Comparison of ENCODE assay signal across 18 cellular contexts in genomic region chr3:152289708-152290107, GRCh38. TPM values are rescaled to one million over a fixed set of nuclear protein-coding genes. Genes with fewer than 3 reads are reported as not detected.
DNase-seq lines count a peak whose midpoint lies in the region; ATAC-seq, FAIRE-seq and TF ChIP-seq lines count a peak whose summit lies in the region.
"Had no signal": no experiment of that assay in that cellular context is flagged by ENCODE, and none has a peak within 500 bp of the region (broad histone marks: within the 10 kb centered on the region; RNA-seq: fewer than 3 reads in every experiment).

No MANE protein-coding gene starts in this region.

- no peaks in the 10 kb centered on the region for H3K9me3 Mint-ChIP-seq in activated T-cell treated with anti-CD3 and anti-CD28 coated beads, Interleukin-2, amount 50 U/mL, for 72 hours
- H3K9me3 Mint-ChIP-seq in stimulated activated effector memory CD8-positive, alpha-beta T cell treated with anti-CD3 and anti-CD28 coated beads, Interleukin-12 subunit alpha, Interleukin-12 subunit beta, amount 100 ng/mL, for 72 hours, result no peaks in the 10 kb centered on the region
- H3K9me3 Mint-ChIP-seq: activated T-cell treated with anti-CD3 and anti-CD28 coated beads, Interleukin-2, amount 50 U/mL, for 4 hours; endodermal cell had no signal

- no peak for TF ChIP-seq CTCF in foreskin keratinocyte (conservative IDR thresholded peaks at IDR 0.05)

- peaks cover 85% of the 10 kb centered on the region for H3K4me1 Mint-ChIP-seq in activated T-cell treated with anti-CD3 and anti-CD28 coated beads, Interleukin-2, amount 50 U/mL, for 72 hours (ENCODE audit: low read depth)
- peaks cover 67% of the 10 kb centered on the region for H3K4me1 Mint-ChIP-seq in stimulated activated effector memory CD8-positive, alpha-beta T cell treated with anti-CD3 and anti-CD28 coated beads, Interleukin-12 subunit alpha, Interleukin-12 subunit beta, amount 100 ng/mL, for 72 hours
- H3K4me1 Mint-ChIP-seq: endodermal cell had no signal

- no peak for DNase-seq in activated T-cell treated with anti-CD3 and anti-CD28 coated beads, Interleukin-2, amount 50 U/mL, for 72 hours
- no peak for DNase-seq in activated T-cell treated with anti-CD3 and anti-CD28 coated beads, Interleukin-2, amount 50 U/mL, for 1 hour
- DNase-seq in RCC 7860 (ENCODE audit: low spot score) (no peak), foreskin keratinocyte (no peak), H54 (ENCODE audit: insufficient read length, low spot score) (no peak)
- no peak for DNase-seq in stimulated activated effector memory CD8-positive, alpha-beta T cell treated with anti-CD3 and anti-CD28 coated beads, Interleukin-12 subunit alpha, Interleukin-12 subunit beta, amount 100 ng/mL, for 72 hours (ENCODE audit: low spot score in 2 of 2)
- no peak for DNase-seq in stimulated activated CD4-positive, alpha-beta T cell treated with anti-CD3 and anti-CD28 coated beads, Interleukin-4, amount 100 ng/mL, for 1 hour
- no peak for DNase-seq in stimulated activated naive CD4-positive, alpha-beta T cell treated with Interleukin-2 at 50 U/mL for 16 hours (lab: John Stamatoyannopoulos, UW)
- DNase-seq: activated CD4-positive, alpha-beta T cell treated with anti-CD3 and anti-CD28 coated beads for 4 hours; activated T-cell treated with anti-CD3 and anti-CD28 coated beads, Interleukin-2, amount 50 U/mL, for 4 hours; amygdala; endodermal cell; foreskin fibroblast; NCI-H1930; SHP77 treated with DMSO at 0.1 percent for 48 hours; stomach had no signal

- H3K36me3 Mint-ChIP-seq in activated T-cell treated with anti-CD3 and anti-CD28 coated beads, Interleukin-2, amount 50 U/mL, for 72 hours (ENCODE audit: insufficient read depth in 2 of 2), result peaks cover 0 to 5% of the 10 kb centered on the region in 2 donors
- peaks cover 33% of the 10 kb centered on the region for H3K36me3 Mint-ChIP-seq in stimulated activated effector memory CD8-positive, alpha-beta T cell treated with anti-CD3 and anti-CD28 coated beads, Interleukin-12 subunit alpha, Interleukin-12 subunit beta, amount 100 ng/mL, for 72 hours

- peak overlapping the region; percentile 94 for H3K27ac Mint-ChIP-seq in activated T-cell treated with anti-CD3 and anti-CD28 coated beads, Interleukin-2, amount 50 U/mL, for 72 hours
- H3K27ac Mint-ChIP-seq in stimulated activated effector memory CD8-positive, alpha-beta T cell treated with anti-CD3 and anti-CD28 coated beads, Interleukin-12 subunit alpha, Interleukin-12 subunit beta, amount 100 ng/mL, for 72 hours, result peak overlapping the region; percentile 88
- H3K27ac Mint-ChIP-seq: endodermal cell, progenitor cell of endocrine pancreas had no signal

- ATAC-seq in activated T-cell treated with anti-CD3 and anti-CD28 coated beads, Interleukin-2, amount 50 U/mL, for 72 hours (replicated peaks in 1 of 2), result no peak
- ATAC-seq in foreskin keratinocyte, result no peak
- ATAC-seq in stimulated activated effector memory CD8-positive, alpha-beta T cell treated with anti-CD3 and anti-CD28 coated beads, Interleukin-12 subunit alpha, Interleukin-12 subunit beta, amount 100 ng/mL, for 72 hours, result no peak
- ATAC-seq: activated T-cell treated with anti-CD3 and anti-CD28 coated beads, Interleukin-2, amount 50 U/mL, for 4 hours had no signal

- H3K27ac ChIP-seq in foreskin keratinocyte, result peak overlapping the region; percentile 64
- H3K27ac ChIP-seq: stomach had no signal

- peak overlapping the region; percentile 59 to 63 for H3K4me3 Mint-ChIP-seq in activated T-cell treated with anti-CD3 and anti-CD28 coated beads, Interleukin-2, amount 50 U/mL, for 72 hours
- peak overlapping the region; percentile 46 for H3K4me3 Mint-ChIP-seq in stimulated activated effector memory CD8-positive, alpha-beta T cell treated with anti-CD3 and anti-CD28 coated beads, Interleukin-12 subunit alpha, Interleukin-12 subunit beta, amount 100 ng/mL, for 72 hours
- H3K4me3 Mint-ChIP-seq: endodermal cell had no signal

- H3K27me3 ChIP-seq in foreskin keratinocyte, result no peaks in the 10 kb centered on the region
- H3K27me3 ChIP-seq: stomach had no signal

- no peaks in the 10 kb centered on the region for H3K27me3 Mint-ChIP-seq in activated T-cell treated with anti-CD3 and anti-CD28 coated beads, Interleukin-2, amount 50 U/mL, for 72 hours (ENCODE audit: low read depth)
- H3K27me3 Mint-ChIP-seq: progenitor cell of endocrine pancreas had no signal

- TF ChIP-seq POLR2A in H54 (IDR thresholded peaks at IDR 0.05; ENCODE audit: low read depth, low read length), result no peak

- peaks cover 25% of the 10 kb centered on the region for H3K4me1 ChIP-seq in foreskin keratinocyte

- FAIRE-seq in RCC 7860 (lab: Jason Lieb, UNC) (peak; percentile 60), H54 (lab: Jason Lieb, UNC) (no peak)
- FAIRE-seq: H1 had no signal

RNA-seq across cellular contexts. Expression of gene MBNL1, which starts 21.0 kb away (rescaled TPM):
- total RNA-seq in activated T-cell treated with anti-CD3 and anti-CD28 coated beads, Interleukin-2, amount 50 U/mL, for 72 hours, result 100 to 1,000 TPM; 299 to 323 TPM
- 66.8 and 72.7 TPM in 2 replicates for total RNA-seq in foreskin keratinocyte
- polyA plus RNA-seq in foreskin keratinocyte, result 14.1 and 16.8 TPM in 2 replicates
